8 cellular contexts compared by ENCODE assay signal in the genomic region with DNA sequence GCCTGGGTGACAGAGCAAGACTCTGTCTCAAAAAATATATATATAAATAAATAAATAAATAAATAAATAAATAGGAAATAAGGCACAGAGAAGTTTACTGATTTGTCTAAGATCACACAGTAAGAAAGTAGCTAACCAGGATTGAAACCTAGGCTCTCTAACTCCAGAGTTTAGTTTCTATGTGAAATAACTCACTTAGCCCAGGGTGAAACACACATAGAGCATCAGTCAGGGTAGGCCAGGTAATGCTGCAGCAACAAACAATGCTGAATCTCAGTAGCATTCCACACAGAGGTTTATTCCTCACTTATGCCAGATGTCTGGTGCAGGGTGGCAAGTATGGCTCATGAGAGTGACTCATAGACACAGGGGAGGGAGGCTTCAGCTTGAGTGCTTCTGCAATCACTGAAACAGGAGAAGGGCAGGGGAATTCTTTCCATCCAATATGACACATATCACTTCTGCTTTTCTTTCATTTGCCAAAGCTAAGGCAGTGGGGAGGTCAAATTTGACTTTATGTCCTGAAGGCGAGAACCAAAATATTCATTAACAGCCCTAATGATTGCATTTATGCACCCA. TPM values are rescaled to one million over a fixed set of nuclear protein-coding genes. Genes with fewer than 3 reads are reported as not detected.
DNase-seq lines count a peak whose midpoint lies in the region; ATAC-seq and TF ChIP-seq lines count a peak whose summit lies in the region.

No MANE protein-coding gene starts in this region.

- DNase-seq in Caki2 (ENCODE audit: low read depth) (peak; percentile 70), GM23248 (peak; percentile 92), OCI-M1 (lab: John Stamatoyannopoulos, UW) (peak; percentile 53), foreskin keratinocyte (peak; percentile 90 to 94), omental fat pad (ENCODE audit: low spot score) (no peak), superior temporal gyrus (ENCODE audit: extremely low spot score) (no peak), NCI-H774 (lab: John Stamatoyannopoulos, UW) (no peak), UCSD-AML1 (lab: John Stamatoyannopoulos, UW; ENCODE audit: unreplicated experiment) (no peak)

- no peaks in the 10 kb centered on the region for H4K20me1 ChIP-seq in GM23248 (ENCODE audit: insufficient read depth)

- ATAC-seq in foreskin keratinocyte (peak; percentile 99), omental fat pad (ENCODE audit: low FRiP score) (no peak)

- H3K27ac ChIP-seq in GM23248: no peak overlapping the region
- H3K27ac ChIP-seq in foreskin keratinocyte: no peak overlapping the region

- no peaks in the 10 kb centered on the region for H3F3A ChIP-seq in GM23248 (ENCODE audit: insufficient read depth)

- H3K4me1 ChIP-seq in GM23248 (ENCODE audit: insufficient read depth): 0 out of 2 replicates have a peak, but pooled peaks cover 4% of the 10 kb centered on the region
- H3K4me1 ChIP-seq in foreskin keratinocyte: peaks cover 4% of the 10 kb centered on the region

- no peaks in the 10 kb centered on the region for H3K9me3 ChIP-seq in GM23248 (ENCODE audit: low read depth)

- no peak overlapping the region for H3K4me2 ChIP-seq in GM23248 (ENCODE audit: unreplicated experiment)

- H3K4me3 ChIP-seq in GM23248: no peak overlapping the region

- WGBS in GM23248 (ENCODE audit: low coverage in 1 of 2, low lambda C conversion rate in 2 of 2, missing lambda C conversion rate in 2 of 2), 2 experiments: 50 to 59% methylated on average over 1 of the region's 1 CpG

- no peak for TF ChIP-seq CTCF in foreskin keratinocyte (conservative IDR thresholded peaks at IDR 0.05)
- no peak for TF ChIP-seq CTCF in omental fat pad (IDR thresholded peaks at IDR 0.05)

- H3K36me3 ChIP-seq in GM23248 (ENCODE audit: low read depth): no peaks in the 10 kb centered on the region

- H3K9ac ChIP-seq in GM23248: no peak overlapping the region

- H3K27me3 ChIP-seq in GM23248 (replicated peaks; ENCODE audit: insufficient read depth) (no peaks in the 10 kb centered on the region), foreskin keratinocyte (no peaks in the 10 kb centered on the region)

- in situ Hi-C loops in Caki2 (cut with HindIII; ENCODE audit: low pct_unique_long_range_greater_than_20kb, low sequenced_read_pairs): no loop called here
- in situ Hi-C loops in GM23248 (cut with MboI): no loop called here

- H3K9me2 ChIP-seq in GM23248 (ENCODE audit: insufficient read depth): no peaks in the 10 kb centered on the region

- no peak overlapping the region for H2AFZ ChIP-seq in GM23248

- H3K79me2 ChIP-seq in GM23248 (ENCODE audit: insufficient read depth): no peaks in the 10 kb centered on the region

RNA-seq across cellular contexts. Expression of a gene that starts 37.1 kb away (rescaled TPM):
- not detected in 2 replicates for total RNA-seq in Caki2 (2014; rRNA removed; shearing (Covaris generic); ENCODE audit: low replicate concordance)
- 0.25 and 0.32 TPM in 2 replicates for total RNA-seq in GM23248 (2014; rRNA removed; shearing (Covaris generic))
- polyA plus RNA-seq in GM23248 (2016; fragmentation: Nextera tagmentation; extraction: Ambion mirVana) (0.29 and 0.38 TPM in 2 replicates), foreskin keratinocyte (0.03 TPM in 1 of 2 replicates, not detected in the other)
- total RNA-seq in foreskin keratinocyte (under 0.01 and 0.20 TPM in 2 replicates), omental fat pad (1 to 10 TPM; 1.3 to 2.7 (median 1.7) TPM)

Comparison
In these comparisons a context has a peak if more than half of its experiments do, and no peak if none do; other contexts are left out.
1. DNase-seq: peak in Caki2 (single experiment), GM23248 (single experiment), OCI-M1 (single experiment) and foreskin keratinocyte (2 of 2); none in omental fat pad (single experiment), superior temporal gyrus (single experiment), NCI-H774 (single experiment) and UCSD-AML1 (single experiment).